Comparison of ENCODE assay signal across 1 cellular context in the genomic region with DNA sequence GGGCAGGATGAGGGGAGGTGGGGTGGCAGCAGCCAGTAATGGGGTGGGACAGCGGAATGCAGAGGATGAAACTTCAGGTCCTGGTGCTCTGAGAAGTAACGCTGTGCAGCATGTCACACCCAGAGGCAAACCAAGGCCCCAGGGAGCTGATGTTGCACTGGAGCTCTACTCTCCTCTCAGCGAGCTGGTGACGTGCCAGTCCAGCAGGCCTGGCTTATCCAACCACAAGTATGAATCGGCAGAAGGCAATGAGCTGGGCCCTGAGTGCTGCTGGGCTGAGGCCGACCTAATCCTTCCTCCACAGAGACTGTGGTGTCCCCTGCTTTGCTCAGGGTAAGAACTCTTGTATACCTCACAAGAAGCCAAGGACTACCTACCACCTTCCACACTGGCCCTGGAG.
TF ChIP-seq lines count a peak whose summit lies in the region.

No MANE protein-coding gene starts in this region.

TF ChIP-seq in GM23338, 12 proteins besides CTCF, POLR2A, EP300 and RAD21:
- TF ChIP-seq, protein P1, sequence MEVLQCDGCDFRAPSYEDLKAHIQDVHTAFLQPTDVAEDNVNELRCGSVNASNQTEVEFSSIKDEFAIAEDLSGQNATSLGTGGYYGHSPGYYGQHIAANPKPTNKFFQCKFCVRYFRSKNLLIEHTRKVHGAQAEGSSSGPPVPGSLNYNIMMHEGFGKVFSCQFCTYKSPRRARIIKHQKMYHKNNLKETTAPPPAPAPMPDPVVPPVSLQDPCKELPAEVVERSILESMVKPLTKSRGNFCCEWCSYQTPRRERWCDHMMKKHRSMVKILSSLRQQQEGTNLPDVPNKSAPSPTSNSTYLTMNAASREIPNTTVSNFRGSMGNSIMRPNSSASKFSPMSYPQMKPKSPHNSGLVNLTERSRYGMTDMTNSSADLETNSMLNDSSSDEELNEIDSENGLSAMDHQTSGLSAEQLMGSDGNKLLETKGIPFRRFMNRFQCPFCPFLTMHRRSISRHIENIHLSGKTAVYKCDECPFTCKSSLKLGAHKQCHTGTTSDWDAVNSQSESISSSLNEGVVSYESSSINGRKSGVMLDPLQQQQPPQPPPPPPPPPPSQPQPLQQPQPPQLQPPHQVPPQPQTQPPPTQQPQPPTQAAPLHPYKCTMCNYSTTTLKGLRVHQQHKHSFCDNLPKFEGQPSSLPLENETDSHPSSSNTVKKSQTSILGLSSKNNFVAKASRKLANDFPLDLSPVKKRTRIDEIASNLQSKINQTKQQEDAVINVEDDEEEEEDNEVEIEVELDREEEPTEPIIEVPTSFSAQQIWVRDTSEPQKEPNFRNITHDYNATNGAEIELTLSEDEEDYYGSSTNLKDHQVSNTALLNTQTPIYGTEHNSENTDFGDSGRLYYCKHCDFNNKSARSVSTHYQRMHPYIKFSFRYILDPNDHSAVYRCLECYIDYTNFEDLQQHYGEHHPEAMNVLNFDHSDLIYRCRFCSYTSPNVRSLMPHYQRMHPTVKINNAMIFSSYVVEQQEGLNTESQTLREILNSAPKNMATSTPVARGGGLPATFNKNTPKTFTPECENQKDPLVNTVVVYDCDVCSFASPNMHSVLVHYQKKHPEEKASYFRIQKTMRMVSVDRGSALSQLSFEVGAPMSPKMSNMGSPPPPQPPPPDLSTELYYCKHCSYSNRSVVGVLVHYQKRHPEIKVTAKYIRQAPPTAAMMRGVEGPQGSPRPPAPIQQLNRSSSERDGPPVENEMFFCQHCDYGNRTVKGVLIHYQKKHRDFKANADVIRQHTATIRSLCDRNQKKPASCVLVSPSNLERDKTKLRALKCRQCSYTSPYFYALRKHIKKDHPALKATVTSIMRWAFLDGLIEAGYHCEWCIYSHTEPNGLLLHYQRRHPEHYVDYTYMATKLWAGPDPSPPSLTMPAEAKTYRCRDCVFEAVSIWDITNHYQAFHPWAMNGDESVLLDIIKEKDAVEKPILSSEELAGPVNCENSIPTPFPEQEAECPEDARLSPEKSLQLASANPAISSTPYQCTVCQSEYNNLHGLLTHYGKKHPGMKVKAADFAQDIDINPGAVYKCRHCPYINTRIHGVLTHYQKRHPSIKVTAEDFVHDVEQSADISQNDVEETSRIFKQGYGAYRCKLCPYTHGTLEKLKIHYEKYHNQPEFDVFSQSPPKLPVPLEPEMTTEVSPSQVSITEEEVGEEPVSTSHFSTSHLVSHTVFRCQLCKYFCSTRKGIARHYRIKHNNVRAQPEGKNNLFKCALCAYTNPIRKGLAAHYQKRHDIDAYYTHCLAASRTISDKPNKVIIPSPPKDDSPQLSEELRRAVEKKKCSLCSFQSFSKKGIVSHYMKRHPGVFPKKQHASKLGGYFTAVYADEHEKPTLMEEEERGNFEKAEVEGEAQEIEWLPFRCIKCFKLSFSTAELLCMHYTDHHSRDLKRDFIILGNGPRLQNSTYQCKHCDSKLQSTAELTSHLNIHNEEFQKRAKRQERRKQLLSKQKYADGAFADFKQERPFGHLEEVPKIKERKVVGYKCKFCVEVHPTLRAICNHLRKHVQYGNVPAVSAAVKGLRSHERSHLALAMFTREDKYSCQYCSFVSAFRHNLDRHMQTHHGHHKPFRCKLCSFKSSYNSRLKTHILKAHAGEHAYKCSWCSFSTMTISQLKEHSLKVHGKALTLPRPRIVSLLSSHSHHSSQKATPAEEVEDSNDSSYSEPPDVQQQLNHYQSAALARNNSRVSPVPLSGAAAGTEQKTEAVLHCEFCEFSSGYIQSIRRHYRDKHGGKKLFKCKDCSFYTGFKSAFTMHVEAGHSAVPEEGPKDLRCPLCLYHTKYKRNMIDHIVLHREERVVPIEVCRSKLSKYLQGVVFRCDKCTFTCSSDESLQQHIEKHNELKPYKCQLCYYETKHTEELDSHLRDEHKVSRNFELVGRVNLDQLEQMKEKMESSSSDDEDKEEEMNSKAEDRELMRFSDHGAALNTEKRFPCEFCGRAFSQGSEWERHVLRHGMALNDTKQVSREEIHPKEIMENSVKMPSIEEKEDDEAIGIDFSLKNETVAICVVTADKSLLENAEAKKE (CRISPR knock-in tag; IDR thresholded peaks at IDR 0.05), result no peak
- TF ChIP-seq EZH2 (IDR thresholded peaks at IDR 0.05; ENCODE audit: low read depth, unreplicated experiment) (no peak), POLR2AphosphoS5 (IDR thresholded peaks at IDR 0.05; ENCODE audit: low read depth) (no peak), CREB1 (CRISPR knock-in tag; IDR thresholded peaks at IDR 0.05; ENCODE audit: low read depth) (no peak), ZNF114 (CRISPR knock-in tag; IDR thresholded peaks at IDR 0.05) (no peak), NANOG (IDR thresholded peaks at IDR 0.05; ENCODE audit: borderline replicate concordance) (no peak), STAT1 (IDR thresholded peaks at IDR 0.05; ENCODE audit: unreplicated experiment) (no peak), ZNF331 (CRISPR knock-in tag; IDR thresholded peaks at IDR 0.05; ENCODE audit: low read depth) (no peak)
- TF ChIP-seq, protein P2, sequence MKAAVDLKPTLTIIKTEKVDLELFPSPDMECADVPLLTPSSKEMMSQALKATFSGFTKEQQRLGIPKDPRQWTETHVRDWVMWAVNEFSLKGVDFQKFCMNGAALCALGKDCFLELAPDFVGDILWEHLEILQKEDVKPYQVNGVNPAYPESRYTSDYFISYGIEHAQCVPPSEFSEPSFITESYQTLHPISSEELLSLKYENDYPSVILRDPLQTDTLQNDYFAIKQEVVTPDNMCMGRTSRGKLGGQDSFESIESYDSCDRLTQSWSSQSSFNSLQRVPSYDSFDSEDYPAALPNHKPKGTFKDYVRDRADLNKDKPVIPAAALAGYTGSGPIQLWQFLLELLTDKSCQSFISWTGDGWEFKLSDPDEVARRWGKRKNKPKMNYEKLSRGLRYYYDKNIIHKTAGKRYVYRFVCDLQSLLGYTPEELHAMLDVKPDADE (IDR thresholded peaks at IDR 0.05), result no peak
TF ChIP-seq in GM23338: peak in this region for 0.
